10 cellular contexts compared by ENCODE assay signal in the genomic region with DNA sequence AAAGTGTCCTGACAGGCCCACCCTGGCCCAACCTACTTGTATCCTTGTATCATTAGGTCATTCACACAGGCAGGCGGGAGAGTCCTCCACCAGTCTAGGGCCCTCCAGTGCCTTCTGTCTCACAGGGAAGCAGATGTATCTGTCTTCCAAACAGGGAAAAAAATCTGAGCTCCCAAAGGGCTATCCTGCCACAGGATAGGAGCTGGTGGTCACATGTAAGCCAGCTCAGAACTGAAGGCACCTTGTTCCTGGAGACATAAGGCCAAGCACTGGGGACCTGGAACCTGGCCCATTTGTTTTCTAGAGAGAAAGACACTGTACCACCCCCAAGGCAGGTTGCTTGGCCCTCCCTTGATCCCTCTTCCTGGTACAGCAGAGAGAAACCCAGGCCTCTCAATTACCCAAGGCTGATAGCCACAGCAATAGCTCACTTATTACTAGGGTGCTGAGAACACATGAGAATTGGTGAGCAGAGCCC. TPM values are rescaled to one million over a fixed set of nuclear protein-coding genes. Genes with fewer than 3 reads are reported as not detected.
DNase-seq lines count a peak whose midpoint lies in the region; ATAC-seq and TF ChIP-seq lines count a peak whose summit lies in the region.
"Had no signal": no experiment of that assay in that cellular context is flagged by ENCODE, and none has a peak within 500 bp of the region (broad histone marks: within the 10 kb centered on the region; RNA-seq: fewer than 3 reads in every experiment).

No MANE protein-coding gene starts in this region.

- peaks cover 0 to under 1% of the 10 kb centered on the region in 2 donors for H3K36me3 Mint-ChIP-seq in naive B cell

- H3K4me1 Mint-ChIP-seq in naive B cell = peaks cover 29 to 46% (median 35%) of the 10 kb centered on the region in 3 donors

- peaks cover 24% of the 10 kb centered on the region for H3K4me1 ChIP-seq in left ventricle myocardium inferior
- peaks cover 0 to 6% of the 10 kb centered on the region in 2 donors for H3K4me1 ChIP-seq in ascending aorta
- H3K4me1 ChIP-seq in suprapubic skin = peaks cover 24% of the 10 kb centered on the region

- no peak for DNase-seq in left ventricle myocardium inferior
- no peak for DNase-seq in left ventricle myocardium superior
- DNase-seq in ascending aorta (ENCODE audit: low spot score in 2 of 2) = no peak
- DNase-seq in naive B cell = no peak
- DNase-seq in midbrain (lab: John Stamatoyannopoulos, UW) = no peak
- DNase-seq in suprapubic skin (ENCODE audit: low spot score in 2 of 2) = no peak
- DNase-seq in activated effector memory CD4-positive, alpha-beta T cell treated with anti-CD3 and anti-CD28 coated beads, Interleukin-2, amount 50 U/mL, for 16 hours = no peak

- H3K4me3 Mint-ChIP-seq in naive B cell = peak overlapping the region; percentile 85 to 96 (median 92)

- no peaks in the 10 kb centered on the region for H3K27me3 Mint-ChIP-seq in naive B cell

- H3K36me3 ChIP-seq in left ventricle myocardium inferior (no peaks in the 10 kb centered on the region), ascending aorta (no peaks in the 10 kb centered on the region), suprapubic skin (no peaks in the 10 kb centered on the region)
- H3K36me3 ChIP-seq: right lobe of liver had no signal

- H3K9me3 ChIP-seq in left ventricle myocardium inferior (replicated peaks) = no peaks in the 10 kb centered on the region
- H3K9me3 ChIP-seq in ascending aorta = no peaks in the 10 kb centered on the region
- H3K9me3 ChIP-seq in suprapubic skin = no peaks in the 10 kb centered on the region
- H3K9me3 ChIP-seq: right lobe of liver had no signal

- WGBS in suprapubic skin = 100% methylated on average over 1 of the region's 1 CpG

- peak overlapping the region; percentile 2 to 96 (median 84) for H3K27ac Mint-ChIP-seq in naive B cell

- ATAC-seq in left ventricle myocardium superior = no peak
- ATAC-seq in naive B cell (ENCODE audit: low read depth in 2 of 2) = no peak
- ATAC-seq in HG02759 (IDR thresholded peaks at IDR 0.05; ENCODE audit: unreplicated experiment) = no peak

- no peak for TF ChIP-seq CTCF in left ventricle myocardium inferior (IDR thresholded peaks at IDR 0.05; ENCODE audit: borderline replicate concordance)
- no peak for TF ChIP-seq CTCF in ascending aorta (IDR thresholded peaks at IDR 0.05)
- TF ChIP-seq CTCF in suprapubic skin (IDR thresholded peaks at IDR 0.05) = no peak

- no peak for TF ChIP-seq POLR2A in suprapubic skin (IDR thresholded peaks at IDR 0.05)

- H3K4me3 ChIP-seq in left ventricle myocardium inferior = peak overlapping the region; percentile 86
- H3K4me3 ChIP-seq in ascending aorta = peak overlapping the region; percentile 96 to 99
- H3K4me3 ChIP-seq in suprapubic skin = no peak overlapping the region

- no peaks in the 10 kb centered on the region for H3K9me3 Mint-ChIP-seq in naive B cell

- TF ChIP-seq EP300 in suprapubic skin (IDR thresholded peaks at IDR 0.05) = no peak

- H3K27me3 ChIP-seq in left ventricle myocardium inferior (ENCODE audit: low read depth) (peaks cover 7% of the 10 kb centered on the region), ascending aorta (no peaks in the 10 kb centered on the region), suprapubic skin (no peaks in the 10 kb centered on the region)
- H3K27me3 ChIP-seq: right lobe of liver had no signal

- intact Hi-C loops in left ventricle myocardium inferior (cut with micrococcal nuclease) = no loop called here
- intact Hi-C loops in left ventricle myocardium superior (cut with micrococcal nuclease) = no loop called here
- intact Hi-C loops in ascending aorta (cut with DNase I) = no loop called here

- H3K27ac ChIP-seq in left ventricle myocardium inferior (replicated peaks) (no peak overlapping the region), ascending aorta (no peak overlapping the region), suprapubic skin (no peak overlapping the region)
- H3K27ac ChIP-seq: HL-60, right lobe of liver had no signal

RNA-seq across cellular contexts. Expression of a gene that starts 19.4 kb away (rescaled TPM):
- 3.7 TPM for total RNA-seq in left ventricle myocardium inferior
- total RNA-seq in left ventricle myocardium superior = 5.5 TPM
- 15.0 TPM for total RNA-seq in ascending aorta
- under 1 TPM in 2 of 6 donors, not detected in 4; 0.13 to 0.28 TPM for polyA plus RNA-seq in naive B cell (ENCODE audit: low read depth in 6 of 6)
- 10 to 100 TPM; 15.3 to 75.6 (median 23.7) TPM for total RNA-seq in suprapubic skin

RNA-seq across cellular contexts. Expression of a gene that starts 25.1 kb away (rescaled TPM):
- total RNA-seq in left ventricle myocardium inferior = 1.4 TPM
- 2.2 TPM for total RNA-seq in left ventricle myocardium superior
- 5.5 TPM for total RNA-seq in ascending aorta
- 10 to 100 TPM in 2 of 6 donors, 1 to 10 TPM in 4; 5.5 to 15.8 (median 8.7) TPM for polyA plus RNA-seq in naive B cell (ENCODE audit: low read depth in 6 of 6)
- 1 to 10 TPM; 1.5 to 3.3 (median 1.8) TPM for total RNA-seq in suprapubic skin
